ENCODE assay signal across 25 cellular contexts in the genomic region with DNA sequence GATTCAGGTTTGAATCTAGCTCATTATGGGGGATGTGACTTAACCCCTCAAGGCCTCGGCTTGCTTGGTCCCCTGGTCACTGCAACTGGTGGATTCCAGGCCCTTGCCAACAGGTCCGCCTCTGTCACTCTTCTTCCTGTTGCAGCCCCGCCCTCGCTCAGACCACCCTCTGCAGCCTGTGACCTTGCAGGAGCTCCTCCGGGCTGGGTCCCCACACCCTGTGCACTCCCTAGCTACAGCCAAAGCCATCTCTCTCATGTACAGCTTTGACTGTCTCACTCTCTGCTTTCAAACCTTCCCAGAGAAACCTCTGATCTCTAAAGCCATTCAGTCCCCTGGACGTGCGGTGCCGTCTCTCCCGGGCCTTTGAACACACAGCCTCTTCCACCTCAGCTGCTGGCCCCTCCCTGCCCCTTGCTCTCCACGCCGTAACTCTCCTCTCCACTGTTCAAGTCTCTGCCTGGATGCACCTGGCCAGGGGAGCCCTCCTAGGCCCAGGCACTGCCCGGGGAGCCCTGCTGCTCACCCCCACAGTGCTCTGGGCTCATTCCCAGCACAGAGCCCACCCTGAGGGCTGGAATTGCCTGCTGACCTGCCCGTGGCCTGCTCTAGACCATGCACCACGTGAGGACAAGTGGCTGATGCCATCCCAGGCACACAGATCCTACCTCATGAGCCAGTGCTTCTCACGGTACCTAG.
"Had no signal": no experiment of that assay in that cellular context is flagged by ENCODE, and none has a peak within 500 bp of the region (broad histone marks: within the 10 kb centered on the region; RNA-seq: fewer than 3 reads in every experiment).

No MANE protein-coding gene starts in this region.

- H3K27me3 Mint-ChIP-seq: activated B cell treated with CpG ODN at 0.5 μM for 24 hours; activated CD8-positive, alpha-beta T cell treated with anti-CD3 and anti-CD28 coated beads for 36 hours; activated T-helper 17 cell treated with anti-CD3 and anti-CD28 coated beads, Interleukin-2, amount 50 U/mL, for 72 hours had no signal

- FAIRE-seq: bronchial epithelial cell, frontal cortex, islet of Langerhans had no signal

- H3K4me1 ChIP-seq: parathyroid adenoma had no signal

- ATAC-seq: activated CD8-positive, alpha-beta T cell treated with anti-CD3 and anti-CD28 coated beads for 36 hours; activated naive CD4-positive, alpha-beta T cell treated with anti-CD3 and anti-CD28 coated beads, Interleukin-2, amount 50 U/mL, for 72 hours; activated T-cell treated with anti-CD3 and anti-CD28 coated beads, Interleukin-2, amount 50 U/mL, for 4 hours; activated T-helper 17 cell treated with anti-CD3 and anti-CD28 coated beads, Interleukin-2, amount 50 U/mL, for 72 hours; left cardiac atrium; left ventricle myocardium superior; right cardiac atrium had no signal

- H3K4me1 Mint-ChIP-seq: activated B cell treated with CpG ODN at 0.5 μM for 24 hours; activated T-helper 17 cell treated with anti-CD3 and anti-CD28 coated beads, Interleukin-2, amount 50 U/mL, for 72 hours; nephron had no signal

- H3K9me3 Mint-ChIP-seq: activated B cell treated with CpG ODN at 0.5 μM for 24 hours; activated CD8-positive, alpha-beta T cell treated with anti-CD3 and anti-CD28 coated beads for 36 hours; activated naive CD4-positive, alpha-beta T cell treated with anti-CD3 and anti-CD28 coated beads, Interleukin-2, amount 50 U/mL, for 72 hours; activated T-cell treated with anti-CD3 and anti-CD28 coated beads, Interleukin-2, amount 50 U/mL, for 4 hours; activated T-helper 17 cell treated with anti-CD3 and anti-CD28 coated beads, Interleukin-2, amount 50 U/mL, for 72 hours; nephron had no signal

- H3K27ac ChIP-seq: coronary artery, dorsolateral prefrontal cortex, parathyroid adenoma, thoracic aorta had no signal

- H3K9me3 ChIP-seq: thoracic aorta had no signal

- H3K79me2 ChIP-seq: parathyroid adenoma had no signal

- H2AFZ ChIP-seq: parathyroid adenoma had no signal

- H3K9ac ChIP-seq: parathyroid adenoma had no signal

- H3K4me3 ChIP-seq: coronary artery, dorsolateral prefrontal cortex, thoracic aorta had no signal

- H3K27ac Mint-ChIP-seq: activated B cell treated with CpG ODN at 0.5 μM for 24 hours; activated CD8-positive, alpha-beta T cell treated with anti-CD3 and anti-CD28 coated beads for 36 hours; activated naive CD4-positive, alpha-beta T cell treated with anti-CD3 and anti-CD28 coated beads, Interleukin-2, amount 50 U/mL, for 72 hours; activated T-helper 17 cell treated with anti-CD3 and anti-CD28 coated beads, Interleukin-2, amount 50 U/mL, for 72 hours had no signal

- H3K4me3 Mint-ChIP-seq: activated B cell treated with CpG ODN at 0.5 μM for 24 hours; activated CD8-positive, alpha-beta T cell treated with anti-CD3 and anti-CD28 coated beads for 36 hours; activated T-cell treated with anti-CD3 and anti-CD28 coated beads, Interleukin-2, amount 50 U/mL, for 4 hours; activated T-helper 17 cell treated with anti-CD3 and anti-CD28 coated beads, Interleukin-2, amount 50 U/mL, for 72 hours; nephron had no signal

- H3K36me3 Mint-ChIP-seq: activated naive CD4-positive, alpha-beta T cell treated with anti-CD3 and anti-CD28 coated beads, Interleukin-2, amount 50 U/mL, for 72 hours had no signal

- DNase-seq: activated B cell treated with CpG ODN at 0.5 μM for 24 hours; activated CD4-positive, alpha-beta T cell treated with anti-CD3 and anti-CD28 coated beads, Interleukin-2, amount 50 U/mL, for 1 hour; activated CD8-positive, alpha-beta T cell treated with anti-CD3 and anti-CD28 coated beads for 36 hours; activated gamma-delta T cell treated with Interleukin-2 at 50 U/mL for 16 hours; activated T-cell treated with anti-CD3 and anti-CD28 coated beads, Interleukin-2, amount 50 U/mL, for 4 hours; cerebellar nuclear complex; dorsolateral prefrontal cortex; effector memory CD4-positive, alpha-beta T cell; left cardiac atrium; left ventricle myocardium superior; mammary epithelial cell; occipital lobe; stimulated activated naive CD4-positive, alpha-beta T cell treated with Interleukin-2 at 50 U/mL for 16 hours; T-helper 2 cell; trophoblast cell had no signal
